In genomic region chr1:108512239-108513071, GRCh38 we compare ENCODE assay signal across 9 cellular contexts. TPM values are rescaled to one million over a fixed set of nuclear protein-coding genes. Genes with fewer than 3 reads are reported as not detected.
DNase-seq lines count a peak whose midpoint lies in the region; ATAC-seq and TF ChIP-seq lines count a peak whose summit lies in the region.
"Had no signal": no experiment of that assay in that cellular context is flagged by ENCODE, and none has a peak within 500 bp of the region (broad histone marks: within the 10 kb centered on the region; RNA-seq: fewer than 3 reads in every experiment).

No MANE protein-coding gene starts in this region.

- H2AFZ ChIP-seq in OCI-LY1 (ENCODE audit: low read length) = no peak overlapping the region

- H3K4me3 Mint-ChIP-seq in endothelial cell (ENCODE audit: unreplicated experiment) (no peak overlapping the region), natural killer cell (no peak overlapping the region)
- no peak overlapping the region for H3K4me3 Mint-ChIP-seq in activated CD4-positive, alpha-beta T cell treated with anti-CD3 and anti-CD28 coated beads for 36 hours

- no peaks in the 10 kb centered on the region for H3K9me2 ChIP-seq in OCI-LY1 (ENCODE audit: low read depth, low read length)

- POLR2A ChIA-PET in activated CD4-positive, alpha-beta T cell treated with anti-CD3 and anti-CD28 coated beads for 36 hours (lab: Charles Lee) = interaction anchor here (0.5 to 0.8 kb wide), 2 partner anchors 103 to 149 kb away, joined by 3 read pairs; no protein-coding TSS in a partner anchor

- H3K36me3 ChIP-seq in OCI-LY1 (ENCODE audit: insufficient read depth, low read length) = no peaks in the 10 kb centered on the region

- CTCF ChIA-PET in activated CD4-positive, alpha-beta T cell treated with anti-CD3 and anti-CD28 coated beads for 36 hours (lab: Charles Lee) = interaction anchor here (0.7 to 6.8 kb wide), 21 partner anchors 9 to 428 kb away, joined by 3 to 109 read pairs (median 4); partner anchors contain the start of genes EEIG2 and PRPF38B

- TF ChIP-seq CTCF in OCI-LY1 (IDR thresholded peaks at IDR 0.05; ENCODE audit: low read length) (peak; percentile 82), endothelial cell (IDR thresholded peaks at IDR 0.05; ENCODE audit: unreplicated experiment) (peak; percentile 79), natural killer cell (IDR thresholded peaks at IDR 0.05) (peak; percentile 97)

- H3K79me2 ChIP-seq in OCI-LY1 (ENCODE audit: insufficient read depth, low read length) = no peaks in the 10 kb centered on the region

- peak; percentile 17 for DNase-seq in DMS153 treated with DMSO at 0.1 percent for 48 hours (lab: John Stamatoyannopoulos, UW; ENCODE audit: unreplicated experiment)
- no peak for DNase-seq in endothelial cell (ENCODE audit: low spot score)
- no peak for DNase-seq in natural killer cell
- DNase-seq in stimulated activated naive CD4-positive, alpha-beta T cell treated with Interleukin-2 at 50 U/mL for 16 hours (lab: John Stamatoyannopoulos, UW) = no peak
- DNase-seq in effector CD8-positive, alpha-beta T cell (lab: John Stamatoyannopoulos, UW) = no peak
- no peak for DNase-seq in activated CD4-positive, alpha-beta T cell treated with anti-CD3 and anti-CD28 coated beads for 36 hours
- DNase-seq: left cardiac atrium had no signal

- ATAC-seq in HG03354 (IDR thresholded peaks at IDR 0.05; ENCODE audit: poor library complexity, severe bottlenecking, unreplicated experiment) (peak; percentile 56), natural killer cell (peak; percentile 59 to 82 (median 79))
- no peak for ATAC-seq in activated CD4-positive, alpha-beta T cell treated with anti-CD3 and anti-CD28 coated beads for 36 hours

- H3K4me2 ChIP-seq in OCI-LY1 (ENCODE audit: low read length) = no peak overlapping the region

- no peaks in the 10 kb centered on the region for H4K20me1 ChIP-seq in OCI-LY1 (ENCODE audit: insufficient read depth, low read length)

- no peaks in the 10 kb centered on the region for H3F3A ChIP-seq in OCI-LY1 (ENCODE audit: insufficient read depth, low read length)

- H3K4me1 ChIP-seq in OCI-LY1 (ENCODE audit: insufficient read depth, low read length, severe bottlenecking) = no peaks in the 10 kb centered on the region

- no peaks in the 10 kb centered on the region for H3K36me3 Mint-ChIP-seq in endothelial cell (ENCODE audit: low read depth, unreplicated experiment)
- no peaks in the 10 kb centered on the region for H3K36me3 Mint-ChIP-seq in natural killer cell
- H3K36me3 Mint-ChIP-seq in activated CD4-positive, alpha-beta T cell treated with anti-CD3 and anti-CD28 coated beads for 36 hours (ENCODE audit: low read depth) = no peaks in the 10 kb centered on the region

- no peak overlapping the region for H3K27ac ChIP-seq in OCI-LY1 (ENCODE audit: low read depth, low read length, poor library complexity, severe bottlenecking)

- H3K27me3 Mint-ChIP-seq in endothelial cell (ENCODE audit: unreplicated experiment) (peaks cover 2% of the 10 kb centered on the region), natural killer cell (ENCODE audit: low read depth in 2 of 2) (peaks cover 12% of the 10 kb centered on the region in 2 donors)
- H3K27me3 Mint-ChIP-seq in activated CD4-positive, alpha-beta T cell treated with anti-CD3 and anti-CD28 coated beads for 36 hours = peaks cover 22% of the 10 kb centered on the region

- no peak overlapping the region for H3K9ac ChIP-seq in OCI-LY1 (ENCODE audit: low read length)

- H3K27me3 ChIP-seq in OCI-LY1 (ENCODE audit: insufficient read depth, low read length) = peaks cover 3% of the 10 kb centered on the region; the same call in 1 of the 2 replicates

- H3K4me3 ChIP-seq in OCI-LY1 (ENCODE audit: low read depth, low read length, poor library complexity, severe bottlenecking) = no peak overlapping the region

- H3K27ac Mint-ChIP-seq in endothelial cell (ENCODE audit: unreplicated experiment) = no peak overlapping the region
- H3K27ac Mint-ChIP-seq in natural killer cell = no peak overlapping the region
- H3K27ac Mint-ChIP-seq in activated CD4-positive, alpha-beta T cell treated with anti-CD3 and anti-CD28 coated beads for 36 hours = no peak overlapping the region

- H3K9me3 Mint-ChIP-seq in endothelial cell (ENCODE audit: unreplicated experiment) = no peaks in the 10 kb centered on the region
- no peaks in the 10 kb centered on the region for H3K9me3 Mint-ChIP-seq in natural killer cell
- H3K9me3 Mint-ChIP-seq in activated CD4-positive, alpha-beta T cell treated with anti-CD3 and anti-CD28 coated beads for 36 hours (ENCODE audit: low read depth) = no peaks in the 10 kb centered on the region

- intact Hi-C loops in natural killer cell (cut with micrococcal nuclease) = loop anchor here (1.0 to 10.0 kb wide), 5 partner anchors 49 to 382 kb away; partner anchors contain the start of gene PRPF38B
- intact Hi-C loops in activated CD4-positive, alpha-beta T cell treated with anti-CD3 and anti-CD28 coated beads for 36 hours (cut with DNase I, micrococcal nuclease) = loop anchor here (1.0 to 10.0 kb wide), 8 partner anchors 49 to 386 kb away; partner anchors contain the start of genes SLC25A24 (in 1 of the 2) and STXBP3 (in 1 of the 2)

- H3K4me1 Mint-ChIP-seq in endothelial cell (ENCODE audit: unreplicated experiment) (no peaks in the 10 kb centered on the region), natural killer cell (no peaks in the 10 kb centered on the region)
- H3K4me1 Mint-ChIP-seq in activated CD4-positive, alpha-beta T cell treated with anti-CD3 and anti-CD28 coated beads for 36 hours = no peaks in the 10 kb centered on the region

- H3K9me3 ChIP-seq in OCI-LY1 (ENCODE audit: low read length) = no peaks in the 10 kb centered on the region; the same call in 1 of the 2 replicates

RNA-seq across cellular contexts. Expression of gene EEIG2, which starts 47.4 kb away (rescaled TPM):
- total RNA-seq in endothelial cell (ENCODE audit: unreplicated experiment) (18.8 TPM), natural killer cell (10 to 100 TPM; 18.2 to 23.9 (median 20.3) TPM)
- total RNA-seq in activated CD4-positive, alpha-beta T cell treated with anti-CD3 and anti-CD28 coated beads for 36 hours = 1 to 10 TPM; 5.0 to 7.6 TPM
